In genomic region chr19:40466219-40467006, GRCh38 we compare ENCODE assay signal across 8 cellular contexts. TPM values are rescaled to one million over a fixed set of nuclear protein-coding genes. Genes with fewer than 3 reads are reported as not detected.
DNase-seq lines count a peak whose midpoint lies in the region; ATAC-seq and TF ChIP-seq lines count a peak whose summit lies in the region.

TSS of gene SPTBN4 (plus strand) at chr19:40467001. CDS start at chr19:40472622, 5,621 bp downstream.

- H3K4me3 ChIP-seq in WERI-Rb-1 (ENCODE audit: low read depth, low read length) = peak within 1 kb of the TSS; percentile 44
- H3K4me3 ChIP-seq in choroid plexus epithelial cell (ENCODE audit: low read depth, low read length) = peak within 1 kb of the TSS; percentile 51
- peak within 1 kb of the TSS; percentile 53 for H3K4me3 ChIP-seq in mesodermal cell (ENCODE audit: extremely low read depth, insufficient read depth, low read length, poor library complexity, severe bottlenecking)

- H3K4me1 ChIP-seq in ES-I3 (ENCODE audit: insufficient read depth, low read length) = peaks cover 7% of the 10 kb centered on the region; the same call in 1 of the 2 replicates
- no peaks in the 10 kb centered on the region for H3K4me1 ChIP-seq in mesodermal cell (ENCODE audit: control insufficient read depth, insufficient read depth, low read length, poor library complexity, severe bottlenecking)

- peak; percentile 1 for ATAC-seq in HG02763 (IDR thresholded peaks at IDR 0.05; ENCODE audit: unreplicated experiment)

- H3K27ac ChIP-seq in WERI-Rb-1 = no peak within 1 kb of the TSS
- no peak within 1 kb of the TSS for H3K27ac ChIP-seq in mesodermal cell (ENCODE audit: low read depth, low read length, severe bottlenecking)

- H3K36me3 ChIP-seq in ES-I3 (ENCODE audit: insufficient read depth, low read length) (no peaks in the 10 kb centered on the region), WERI-Rb-1 (no peaks in the 10 kb centered on the region), mesodermal cell (ENCODE audit: control insufficient read depth, insufficient read depth, low read length) (no peaks in the 10 kb centered on the region)

- H3K9me3 ChIP-seq in ES-I3 (ENCODE audit: control insufficient read depth, insufficient read depth, low read length) = no peaks in the 10 kb centered on the region
- H3K9me3 ChIP-seq in WERI-Rb-1 (ENCODE audit: severe bottlenecking) = no peaks in the 10 kb centered on the region
- no peaks in the 10 kb centered on the region for H3K9me3 ChIP-seq in mesodermal cell (ENCODE audit: control insufficient read depth, low read length)

- TF ChIP-seq CTCF in WERI-Rb-1 (IDR thresholded peaks at IDR 0.05; ENCODE audit: low read depth, low read length) = no peak
- no peak for TF ChIP-seq CTCF in choroid plexus epithelial cell (conservative IDR thresholded peaks at IDR 0.05; ENCODE audit: low read depth, low read length)

- H3K9ac ChIP-seq in ES-I3 (ENCODE audit: low read depth, low read length) = peak within 1 kb of the TSS; percentile 82; the same call in 1 of the 2 replicates

- DNase-seq in WERI-Rb-1 (no peak), choroid plexus epithelial cell (ENCODE audit: low read depth) (no peak), NCI-H1048 (lab: John Stamatoyannopoulos, UW) (no peak), GM19238 (ENCODE audit: insufficient read length, low spot score) (no peak)
- DNase-seq in stimulated activated CD8-positive, alpha-beta memory T cell treated with anti-CD3 and anti-CD28 coated beads, Interleukin-15, amount 100 ng/mL, for 4 hours (ENCODE audit: low read depth in 2 of 2) = peak; percentile 71 to 83

- 29 to 34% methylated on average over 38 of the region's 53 CpGs for WGBS in mesodermal cell (ENCODE audit: insufficient coverage in 2 of 2), 2 experiments

- H3K27me3 ChIP-seq in WERI-Rb-1 (ENCODE audit: insufficient read depth, low read depth, severe bottlenecking) = peaks cover 10% of the 10 kb centered on the region

RNA-seq across cellular contexts. Expression of gene SPTBN4, which starts in this region (rescaled TPM):
- polyA plus RNA-seq in mesodermal cell (2013, experiment 1 of 2) = 1.4 TPM
- 0.61 TPM for polyA plus RNA-seq in mesodermal cell (2013, experiment 2 of 2)

Comparison
In these comparisons a context has a peak if more than half of its experiments do, and no peak if none do; other contexts are left out.
1. DNase-seq: peak in stimulated activated CD8-positive, alpha-beta memory T cell treated with anti-CD3 and anti-CD28 coated beads, Interleukin-15, amount 100 ng/mL, for 4 hours (2 of 2); none in WERI-Rb-1 (single experiment), choroid plexus epithelial cell (single experiment), NCI-H1048 (single experiment) and GM19238 (single experiment).
2. Peak in every context shown above with its lines, with median percentiles within 50 percentile points of each other: H3K4me3 ChIP-seq.